Comparison of ENCODE assay signal across 22 cellular contexts in genomic region chr20:48150568-48150967, GRCh38.
"Had no signal": no experiment of that assay in that cellular context is flagged by ENCODE, and none has a peak within 500 bp of the region (broad histone marks: within the 10 kb centered on the region; RNA-seq: fewer than 3 reads in every experiment).

No MANE protein-coding gene starts in this region.

- H3K36me3 ChIP-seq: MG63, SJCRH30 had no signal

- H3K27me3 ChIP-seq: MG63 had no signal

- H3K9me3 ChIP-seq: MG63, SJCRH30 had no signal

- DNase-seq: Karpas-422, KG1, MG63, NCI-H1092, NCI-H1105 treated with DMSO at 0.1 percent for 48 hours, NCI-H1417 treated with DMSO at 0.1 percent for 48 hours, NCI-H146, NCI-H1694 treated with DMSO at 0.1 percent for 48 hours, NCI-H1930, NCI-H2081, NCI-H2107, NCI-H2171, NCI-H226, NCI-H446, NCI-H510A, NCI-H774, RPMI8226, SHP77, SJCRH30 had no signal

- H3K4me3 ChIP-seq: MG63, SJCRH30 had no signal

- ATAC-seq: SK-N-SH treated with all-trans-retinoic acid at 6 μM for 48 hours had no signal

- FAIRE-seq: RCC 7860 had no signal

- H3K27ac ChIP-seq: HL-60, SJCRH30 had no signal
